ENCODE assay signal across 8 cellular contexts in genomic region chr9:119365291-119366027, GRCh38. TPM values are rescaled to one million over a fixed set of nuclear protein-coding genes. Genes with fewer than 3 reads are reported as not detected.
DNase-seq lines count a peak whose midpoint lies in the region; ATAC-seq and TF ChIP-seq lines count a peak whose summit lies in the region.

No MANE protein-coding gene starts in this region.

- H2AFZ ChIP-seq in GM23248: no peak overlapping the region

- no peak overlapping the region for H3K4me3 ChIP-seq in GM23248
- no peak overlapping the region for H3K4me3 ChIP-seq in prostate gland
- H3K4me3 ChIP-seq in ovary: no peak overlapping the region

- H3K27me3 ChIP-seq in GM23248 (replicated peaks; ENCODE audit: insufficient read depth) (0 out of 2 replicates have a peak, but pooled peaks cover 3% of the 10 kb centered on the region), prostate gland (replicated peaks; ENCODE audit: insufficient read depth) (no peaks in the 10 kb centered on the region), ovary (no peaks in the 10 kb centered on the region)

- H3K9me3 ChIP-seq in GM23248 (ENCODE audit: low read depth): no peaks in the 10 kb centered on the region
- no peaks in the 10 kb centered on the region for H3K9me3 ChIP-seq in prostate gland
- H3K9me3 ChIP-seq in ovary: no peaks in the 10 kb centered on the region

- peak in 3 of 4 experiments; percentile 32 to 38 (median 35) for TF ChIP-seq CTCF in prostate gland (IDR thresholded peaks at IDR 0.05)
- no peak for TF ChIP-seq CTCF in ovary (IDR thresholded peaks at IDR 0.05)

- ATAC-seq in left cardiac atrium: no peak

- no peak for TF ChIP-seq EP300 in ovary (IDR thresholded peaks at IDR 0.05)

- DNase-seq in Ammon's horn (ENCODE audit: low spot score) (peak; percentile 78), GM23248 (peak; percentile 74), NCI-H748 treated with DMSO at 0.1 percent for 48 hours (lab: John Stamatoyannopoulos, UW) (peak; percentile 68), erythroblast (lab: John Stamatoyannopoulos, UW) (peak; percentile 2 to 40), prostate gland (ENCODE audit: low spot score) (peak; percentile 11), ovary (no peak), left cardiac atrium (no peak)
- no peak for DNase-seq in activated effector memory CD4-positive, alpha-beta T cell treated with Interleukin-2 at 50 U/mL for 16 hours

- no peaks in the 10 kb centered on the region for H4K20me1 ChIP-seq in GM23248 (ENCODE audit: insufficient read depth)

- no peak for TF ChIP-seq POLR2A in erythroblast (IDR thresholded peaks at IDR 0.05; ENCODE audit: low read length)
- no peak for TF ChIP-seq POLR2A in prostate gland (IDR thresholded peaks at IDR 0.05)
- TF ChIP-seq POLR2A in ovary (IDR thresholded peaks at IDR 0.05): no peak

- H3K36me3 ChIP-seq in GM23248 (ENCODE audit: low read depth) (no peaks in the 10 kb centered on the region), prostate gland (no peaks in the 10 kb centered on the region), ovary (no peaks in the 10 kb centered on the region)

- H3K4me1 ChIP-seq in GM23248 (ENCODE audit: insufficient read depth): 0 out of 2 replicates have a peak, but pooled peaks cover 5% of the 10 kb centered on the region
- H3K4me1 ChIP-seq in prostate gland (replicated peaks): peaks cover 4% of the 10 kb centered on the region
- peaks cover 3% of the 10 kb centered on the region for H3K4me1 ChIP-seq in ovary (ENCODE audit: insufficient read depth)

- H3K79me2 ChIP-seq in GM23248 (ENCODE audit: insufficient read depth): no peaks in the 10 kb centered on the region

- 10 to 13% methylated on average over 9 of the region's 9 CpGs for WGBS in GM23248 (ENCODE audit: low coverage in 1 of 2, low lambda C conversion rate in 2 of 2, missing lambda C conversion rate in 2 of 2), 2 experiments
- 25% methylated on average over 9 of the region's 9 CpGs for WGBS in prostate gland
- 13 to 14% (median 13%) methylated on average over 9 of the region's 9 CpGs for whole genome bisulfite sequencing in ovary, 3 donors

- in situ Hi-C loops in GM23248 (cut with MboI): loop anchor here (10.0 to 25.0 kb wide), 2 partner anchors 1122 to 1581 kb away; no protein-coding TSS in a partner anchor

- intact Hi-C loops in prostate gland (cut with DNase I) (no loop called here), ovary (cut with DNase I) (no loop called here), left cardiac atrium (cut with DNase I) (loop anchor here (2.0 to 10.0 kb wide), 6 partner anchors 537 to 1581 kb away; no protein-coding TSS in a partner anchor)

- H3K9ac ChIP-seq in GM23248: no peak overlapping the region

- no peaks in the 10 kb centered on the region for H3F3A ChIP-seq in GM23248 (ENCODE audit: insufficient read depth)

- H3K4me2 ChIP-seq in GM23248 (ENCODE audit: unreplicated experiment): peak overlapping the region; percentile 15

- no peaks in the 10 kb centered on the region for H3K9me2 ChIP-seq in GM23248 (ENCODE audit: insufficient read depth)

- H3K27ac ChIP-seq in GM23248 (no peak overlapping the region), prostate gland (no peak overlapping the region), ovary (no peak overlapping the region)

RNA-seq across cellular contexts. Expression of gene BRINP1, which starts 3.8 kb away (rescaled TPM):
- total RNA-seq in GM23248 (2014; rRNA removed; shearing (Covaris generic)): 8.0 and 9.0 TPM in 2 replicates
- polyA plus RNA-seq in GM23248 (2016; fragmentation: Nextera tagmentation; extraction: Ambion mirVana) (6.0 and 6.2 TPM in 2 replicates), ovary (under 1 TPM; 0.08 to 0.32 TPM)
- total RNA-seq in prostate gland (1 to 10 TPM in 1 of 2 donors, under 1 TPM in 1; 0.96 to 8.8 TPM), ovary (under 1 TPM in 1 of 7 donors, not detected in 6; 0.13 TPM), left cardiac atrium (1 to 10 TPM in 1 of 2 donors, under 1 TPM in 1; 0.44 to 1.9 TPM)

Comparison
In these comparisons a context has a peak if more than half of its experiments do, and no peak if none do; other contexts are left out.
1. DNase-seq: peak in Ammon's horn (single experiment), GM23248 (single experiment), NCI-H748 treated with DMSO at 0.1 percent for 48 hours (single experiment), erythroblast (2 of 2) and prostate gland (single experiment); none in ovary (0 of 5), activated effector memory CD4-positive, alpha-beta T cell treated with Interleukin-2 at 50 U/mL for 16 hours (single experiment) and left cardiac atrium (single experiment).
2. CTCF ChIP-seq: peak in prostate gland (3 of 4); none in ovary (0 of 3).
3. intact Hi-C loops: an anchor here in left cardiac atrium (2.0 to 10.0 kb wide); none called in prostate gland and ovary.